Comparison of ENCODE assay signal across 9 cellular contexts in the genomic region with DNA sequence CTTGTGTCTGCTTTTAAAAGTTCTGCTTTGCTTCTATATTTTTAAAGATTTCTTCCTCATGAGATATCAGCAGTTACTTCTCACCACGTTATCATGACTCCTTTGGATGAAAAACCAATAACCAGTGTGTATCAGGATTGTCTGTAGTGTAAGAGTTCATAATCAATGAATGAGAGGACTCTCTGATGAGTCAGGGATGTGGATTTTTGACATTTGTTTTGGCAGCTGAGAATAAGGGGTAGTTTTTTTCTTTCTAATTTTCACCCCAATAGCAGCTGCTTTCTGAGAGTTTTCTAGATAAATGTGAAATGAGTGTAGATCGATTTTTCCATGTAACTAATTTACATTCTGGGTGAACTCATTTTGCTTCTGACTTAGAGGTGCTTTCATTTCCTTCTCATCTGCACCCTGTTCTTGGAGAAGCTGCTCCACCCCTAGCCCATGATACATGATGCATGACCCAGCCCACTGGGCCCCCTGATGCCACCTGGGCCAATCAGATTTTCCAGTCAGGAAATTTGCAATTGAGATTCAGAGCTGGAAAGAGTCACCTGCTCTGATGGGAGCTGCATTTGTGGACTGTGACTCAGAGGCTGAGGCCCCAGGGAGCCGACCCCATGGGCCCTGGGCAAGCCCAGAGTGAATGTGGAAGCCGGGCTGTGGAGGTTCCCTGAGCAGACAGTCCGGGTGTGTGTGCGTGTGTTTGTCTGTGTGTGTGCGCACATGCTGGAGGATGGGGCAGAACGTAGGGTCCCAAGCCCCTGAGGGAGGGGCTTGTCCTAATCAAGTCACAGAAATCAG.
DNase-seq lines count a peak whose midpoint lies in the region; ATAC-seq and TF ChIP-seq lines count a peak whose summit lies in the region.
"Had no signal": no experiment of that assay in that cellular context is flagged by ENCODE, and none has a peak within 500 bp of the region (broad histone marks: within the 10 kb centered on the region; RNA-seq: fewer than 3 reads in every experiment).

No MANE protein-coding gene starts in this region.

- H3K9me3 Mint-ChIP-seq in activated CD4-positive, alpha-beta memory T cell treated with anti-CD3 and anti-CD28 coated beads for 36 hours: no peaks in the 10 kb centered on the region

- H3K4me3 Mint-ChIP-seq in activated CD4-positive, alpha-beta memory T cell treated with anti-CD3 and anti-CD28 coated beads for 36 hours: peak overlapping the region; percentile 63

- H3K36me3 Mint-ChIP-seq in activated CD4-positive, alpha-beta memory T cell treated with anti-CD3 and anti-CD28 coated beads for 36 hours: no peaks in the 10 kb centered on the region

- ATAC-seq in HG03342 (IDR thresholded peaks at IDR 0.05; ENCODE audit: unreplicated experiment): peak; percentile 87

- POLR2A ChIA-PET in activated CD4-positive, alpha-beta memory T cell treated with anti-CD3 and anti-CD28 coated beads for 36 hours (lab: Charles Lee): interaction anchor here (0.8 to 2.1 kb wide), 8 partner anchors 10 to 222 kb away, joined by 3 to 10 read pairs (median 4); partner anchors contain the start of gene ALAD

- H3K9me3 ChIP-seq in transverse colon: no peaks in the 10 kb centered on the region

- H3K27me3 Mint-ChIP-seq in activated CD4-positive, alpha-beta memory T cell treated with anti-CD3 and anti-CD28 coated beads for 36 hours: no peaks in the 10 kb centered on the region

- TF ChIP-seq CTCF in transverse colon (IDR thresholded peaks at IDR 0.05): no peak

- DNase-seq in EL: peak; percentile 92
- DNase-seq in GM19240 (ENCODE audit: insufficient read length, low spot score): peak; percentile 48
- peak; percentile 92 for DNase-seq in activated CD4-positive, alpha-beta memory T cell treated with anti-CD3 and anti-CD28 coated beads for 36 hours
- DNase-seq in iPS DF 19.7 (ENCODE audit: low read depth, low spot score): peak; percentile 90
- DNase-seq in stimulated activated CD8-positive, alpha-beta memory T cell treated with anti-CD3 and anti-CD28 coated beads, Interleukin-2, amount 100 ng/mL, for 48 hours (ENCODE audit: low read depth in 2 of 2): peak; percentile 49 to 72
- DNase-seq in transverse colon: no peak
- no peak for DNase-seq in NCI-H2227 (lab: John Stamatoyannopoulos, UW; ENCODE audit: unreplicated experiment)

- no peaks in the 10 kb centered on the region for H3K36me3 ChIP-seq in transverse colon

- TF ChIP-seq EP300 in transverse colon (IDR thresholded peaks at IDR 0.05; ENCODE audit: low read depth): no peak

- in situ Hi-C loops in transverse colon (cut with MboI; ENCODE audit: low pct_ligation_motif_present in 1 of 4, low pct_unique_long_range_greater_than_20kb in 1 of 4, low sequenced_read_pairs in 3 of 4): no loop called here

- H3K4me1 ChIP-seq in transverse colon: peaks cover 8 to 29% (median 14%) of the 10 kb centered on the region in 4 donors

- H3K27me3 ChIP-seq in transverse colon: no peaks in the 10 kb centered on the region

- TF ChIP-seq POLR2A in transverse colon (IDR thresholded peaks at IDR 0.05): no peak

- H3K4me3 ChIP-seq in transverse colon: no peak overlapping the region

- peak overlapping the region; percentile 99 for H3K27ac Mint-ChIP-seq in activated CD4-positive, alpha-beta memory T cell treated with anti-CD3 and anti-CD28 coated beads for 36 hours

- peaks cover 54% of the 10 kb centered on the region for H3K4me1 Mint-ChIP-seq in activated CD4-positive, alpha-beta memory T cell treated with anti-CD3 and anti-CD28 coated beads for 36 hours (ENCODE audit: low read depth)

- no peak overlapping the region for H3K27ac ChIP-seq in transverse colon
- H3K27ac ChIP-seq: VCaP had no signal

- intact Hi-C loops in activated CD4-positive, alpha-beta memory T cell treated with anti-CD3 and anti-CD28 coated beads for 36 hours (cut with micrococcal nuclease): loop anchor here (1.0 to 2.0 kb wide), 6 partner anchors 7 to 105 kb away; no protein-coding TSS in a partner anchor
- intact Hi-C loops in transverse colon (cut with DNase I; ENCODE audit: low total_unique reads): no loop called here

- 56 to 71% methylated on average over 2 to 8 of the region's 8 CpGs for WGBS in transverse colon (ENCODE audit: low coverage in 1 of 2), 2 donors

- CTCF ChIA-PET in activated CD4-positive, alpha-beta memory T cell treated with anti-CD3 and anti-CD28 coated beads for 36 hours (lab: Charles Lee): interaction anchor here (1.0 to 8.2 kb wide), 5 partner anchors 31 to 213 kb away, joined by 3 to 72 read pairs (median 4); no protein-coding TSS in a partner anchor

Comparison
In these comparisons a context has a peak if more than half of its experiments do, and no peak if none do; other contexts are left out.
1. DNase-seq: peak in EL (single experiment), GM19240 (single experiment), activated CD4-positive, alpha-beta memory T cell treated with anti-CD3 and anti-CD28 coated beads for 36 hours (single experiment), iPS DF 19.7 (single experiment) and stimulated activated CD8-positive, alpha-beta memory T cell treated with anti-CD3 and anti-CD28 coated beads, Interleukin-2, amount 100 ng/mL, for 48 hours (2 of 2); none in transverse colon (single experiment) and NCI-H2227 (single experiment).